In genomic region chr3:45685722-45686121, GRCh38 we compare ENCODE assay signal across 6 cellular contexts. TPM values are rescaled to one million over a fixed set of nuclear protein-coding genes. Genes with fewer than 3 reads are reported as not detected.
DNase-seq lines count a peak whose midpoint lies in the region; TF ChIP-seq lines count a peak whose summit lies in the region.
"Not testable (repeated sequence)": the region's sequence is repeated elsewhere in the genome, so short reads cannot be mapped to it uniquely, and the experiment has no call there.

No MANE protein-coding gene starts in this region.

- not testable (repeated sequence) for H3K4me2 ChIP-seq in mesendoderm (ENCODE audit: low read length)

- not testable (repeated sequence) for DNase-seq in CD8-positive, alpha-beta memory T cell; endothelial cell (ENCODE audit: low spot score); neural crest cell (ENCODE audit: low read depth, low spot score)
- DNase-seq in mesendoderm: peak; percentile 66

- H3K79me2 ChIP-seq in mesendoderm (ENCODE audit: control insufficient read depth, insufficient read depth, low read length): peaks cover 14% of the 10 kb centered on the region

- H3K18ac ChIP-seq in mesendoderm (ENCODE audit: low read length): peak overlapping the region; percentile 82

- peak overlapping the region; percentile 100 for H2BK5ac ChIP-seq in mesendoderm (ENCODE audit: low read length)

- H3K27ac ChIP-seq in CD8-positive, alpha-beta memory T cell (ENCODE audit: low read depth, low read length): not testable (repeated sequence)
- H3K27ac ChIP-seq in HUES48 (ENCODE audit: low read depth, low read length) (peak overlapping the region; percentile 63), angular gyrus (ENCODE audit: low read depth, low read length) (peak overlapping the region; percentile 55), mesendoderm (ENCODE audit: low read depth, low read length) (peak overlapping the region; percentile 88)

- not testable (repeated sequence) for H3K27me3 Mint-ChIP-seq in CD8-positive, alpha-beta memory T cell; endothelial cell (ENCODE audit: unreplicated experiment)
- H3K27me3 Mint-ChIP-seq in neural crest cell (ENCODE audit: low read depth): peaks cover 16% of the 10 kb centered on the region

- POLR2A ChIA-PET in CD8-positive, alpha-beta memory T cell (lab: Charles Lee): not testable (repeated sequence)

- H3K79me1 ChIP-seq in mesendoderm (ENCODE audit: low read length): not testable (repeated sequence)

- H3K4ac ChIP-seq in mesendoderm (ENCODE audit: low read depth, low read length): peak overlapping the region; percentile 87

- not testable (repeated sequence) for H3K9me3 ChIP-seq in CD8-positive, alpha-beta memory T cell (ENCODE audit: low read length); HUES48 (ENCODE audit: control insufficient read depth, insufficient read depth, low read length)

- H3K4me1 Mint-ChIP-seq in CD8-positive, alpha-beta memory T cell: peaks cover 29 to 34% (median 32%) of the 10 kb centered on the region in 3 donors
- H3K4me1 Mint-ChIP-seq in endothelial cell (ENCODE audit: unreplicated experiment): not testable (repeated sequence)
- peaks cover 20% of the 10 kb centered on the region for H3K4me1 Mint-ChIP-seq in neural crest cell

- H4K5ac ChIP-seq in mesendoderm (ENCODE audit: low read length): not testable (repeated sequence)

- peak overlapping the region; percentile 81 for H3K56ac ChIP-seq in mesendoderm (ENCODE audit: low read length)

- no CpG with 5 or more reads among the region's 4 CpGs for WGBS in mesendoderm (ENCODE audit: extremely low coverage, insufficient coverage, low lambda C conversion rate)

- peak overlapping the region in 6 of 8 donors; percentile 3 to 64 (median 20) for H3K27ac Mint-ChIP-seq in CD8-positive, alpha-beta memory T cell
- peak overlapping the region; percentile 38 for H3K27ac Mint-ChIP-seq in endothelial cell (ENCODE audit: unreplicated experiment)
- H3K27ac Mint-ChIP-seq in neural crest cell (ENCODE audit: unreplicated experiment): not testable (repeated sequence)

- not testable (repeated sequence) for H3K23ac ChIP-seq in mesendoderm (ENCODE audit: low read length)

- H2BK120ac ChIP-seq in mesendoderm (ENCODE audit: low read depth, low read length): peak overlapping the region; percentile 30

- H2AK5ac ChIP-seq in mesendoderm (ENCODE audit: low read length): peak overlapping the region; percentile 99

- CTCF ChIA-PET in CD8-positive, alpha-beta memory T cell (lab: Charles Lee): not testable (repeated sequence)

- not testable (repeated sequence) for H4K8ac ChIP-seq in mesendoderm (ENCODE audit: low read depth, low read length)

- not testable (repeated sequence) for H2BK15ac ChIP-seq in mesendoderm (replicated peaks; ENCODE audit: low read depth)

- H3K4me3 ChIP-seq in CD8-positive, alpha-beta memory T cell (ENCODE audit: low read length); HUES48 (ENCODE audit: low read depth, low read length); mesendoderm (ENCODE audit: low read length): not testable (repeated sequence)

- not testable (repeated sequence) for H3K9me3 Mint-ChIP-seq in CD8-positive, alpha-beta memory T cell; endothelial cell (ENCODE audit: unreplicated experiment); neural crest cell

- H3K4me3 Mint-ChIP-seq in CD8-positive, alpha-beta memory T cell; endothelial cell (ENCODE audit: unreplicated experiment): not testable (repeated sequence)
- H3K4me3 Mint-ChIP-seq in neural crest cell: peak overlapping the region; percentile 45

- H3K36me3 ChIP-seq in CD8-positive, alpha-beta memory T cell (ENCODE audit: insufficient read depth, low read length); HUES48 (ENCODE audit: control insufficient read depth, insufficient read depth, low read length); mesendoderm (ENCODE audit: control insufficient read depth, insufficient read depth, low read length): not testable (repeated sequence)

- not testable (repeated sequence) for H3K9ac ChIP-seq in HUES48 (ENCODE audit: low read depth, low read length)
- H3K9ac ChIP-seq in mesendoderm (ENCODE audit: low read length): peak overlapping the region; percentile 37

- not testable (repeated sequence) for H3K27me3 ChIP-seq in CD8-positive, alpha-beta memory T cell (ENCODE audit: insufficient read depth, low read length, poor library complexity, severe bottlenecking); HUES48 (ENCODE audit: control insufficient read depth, insufficient read depth, low read length); mesendoderm (ENCODE audit: insufficient read depth, low read length, poor library complexity)

- H3K36me3 Mint-ChIP-seq in CD8-positive, alpha-beta memory T cell: peaks cover 0 to 29% (median 2%) of the 10 kb centered on the region in 3 donors
- H3K36me3 Mint-ChIP-seq in endothelial cell (ENCODE audit: low read depth, unreplicated experiment): peaks cover 10% of the 10 kb centered on the region
- peaks cover 18% of the 10 kb centered on the region for H3K36me3 Mint-ChIP-seq in neural crest cell (ENCODE audit: low read depth)

- not testable (repeated sequence) for TF ChIP-seq CTCF in endothelial cell (IDR thresholded peaks at IDR 0.05; ENCODE audit: unreplicated experiment); neural crest cell (conservative IDR thresholded peaks at IDR 0.05)

- H3K4me1 ChIP-seq in CD8-positive, alpha-beta memory T cell (ENCODE audit: insufficient read depth, low read length): not testable (repeated sequence)
- H3K4me1 ChIP-seq in HUES48 (ENCODE audit: control insufficient read depth, insufficient read depth, low read length) (peaks cover 23% of the 10 kb centered on the region), mesendoderm (ENCODE audit: control insufficient read depth, low read depth, low read length) (peaks cover 13% of the 10 kb centered on the region)

RNA-seq across cellular contexts. Expression of gene SACM1L, which starts 3.5 kb away (rescaled TPM):
- 10 to 100 TPM; 78.7 to 79.1 TPM for total RNA-seq in CD8-positive, alpha-beta memory T cell
- polyA plus RNA-seq in CD8-positive, alpha-beta memory T cell: 41.0 TPM
- total RNA-seq in endothelial cell (ENCODE audit: unreplicated experiment) (46.8 TPM), neural crest cell (44.1 and 45.7 TPM in 2 replicates)
- polyA plus RNA-seq in mesendoderm (2013, experiment 1 of 2): 32.1 TPM
- 32.5 TPM for polyA plus RNA-seq in mesendoderm (2013, experiment 2 of 2)
